In the genomic region with DNA sequence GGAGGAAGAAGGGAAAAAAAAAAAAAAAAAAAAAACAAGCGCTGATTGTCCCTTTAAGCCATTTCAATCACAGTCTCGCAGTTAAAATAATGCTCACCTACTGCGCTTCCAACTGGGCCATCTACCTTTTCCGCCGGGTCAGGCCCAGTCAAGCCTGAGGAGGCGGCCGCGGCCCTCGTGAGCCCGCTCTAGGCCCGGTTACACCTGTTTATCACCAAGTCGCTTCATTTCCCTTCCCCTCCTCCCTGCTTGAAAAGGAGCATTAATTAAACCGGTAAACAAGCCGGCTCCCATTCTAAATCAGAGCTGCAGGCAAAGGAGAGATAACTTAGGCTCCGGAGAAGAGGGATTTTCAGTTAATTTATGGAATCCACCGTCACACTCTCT, we compare ENCODE assay signal across 24 cellular contexts.
DNase-seq lines count a peak whose midpoint lies in the region; ATAC-seq and TF ChIP-seq lines count a peak whose summit lies in the region.
"Had no signal": no experiment of that assay in that cellular context is flagged by ENCODE, and none has a peak within 500 bp of the region (broad histone marks: within the 10 kb centered on the region; RNA-seq: fewer than 3 reads in every experiment).

No MANE protein-coding gene starts in this region.

- H4K91ac ChIP-seq in IMR-90 (ENCODE audit: insufficient read depth, low read depth, low read length), result no peak overlapping the region

- no peak overlapping the region for H3K14ac ChIP-seq in IMR-90 (replicated peaks; ENCODE audit: low read depth, low read length)

- no peak overlapping the region for H3K4ac ChIP-seq in IMR-90 (ENCODE audit: low read depth, low read length)

- no peak overlapping the region for H2BK5ac ChIP-seq in IMR-90 (ENCODE audit: low read depth, low read length, poor library complexity, severe bottlenecking)

- no peak overlapping the region for H3K23ac ChIP-seq in IMR-90 (ENCODE audit: low read depth, low read length)

- no peak overlapping the region for H2AK9ac ChIP-seq in IMR-90 (replicated peaks; ENCODE audit: low read depth, low read length, poor library complexity)

- no peak overlapping the region for H2BK120ac ChIP-seq in IMR-90 (ENCODE audit: low read depth, low read length)

- no peak overlapping the region for H3K4me2 ChIP-seq in IMR-90 (ENCODE audit: low read depth, low read length)

- 0% methylated on average over 2 of the region's 16 CpGs; no CpG with 5 or more reads in 1 of the 2 experiments for WGBS in IMR-90 (ENCODE audit: extremely low coverage in 2 of 2, insufficient read length in 1 of 2), 2 experiments
- WGBS in spleen, 5 donors, result 10 to 24% (median 15%) methylated on average over 16 of the region's 16 CpGs

- H2BK15ac ChIP-seq in IMR-90 (ENCODE audit: low read depth, low read length), result no peak overlapping the region

- no peaks in the 10 kb centered on the region for H4K20me1 ChIP-seq in IMR-90 (ENCODE audit: insufficient read depth, low read length)

- H3K4me1 ChIP-seq in IMR-90 (ENCODE audit: control insufficient read depth, insufficient read depth, low read length), result no peaks in the 10 kb centered on the region
- peaks cover 8 to 28% (median 22%) of the 10 kb centered on the region in 6 donors for H3K4me1 ChIP-seq in spleen
- peaks cover 17% of the 10 kb centered on the region for H3K4me1 ChIP-seq in lower lobe of right lung
- H3K4me1 ChIP-seq: BE2C had no signal

- no peaks in the 10 kb centered on the region for H3K36me3 Mint-ChIP-seq in activated CD4-positive, alpha-beta T cell treated with anti-CD3 and anti-CD28 coated beads for 36 hours (ENCODE audit: low read depth)

- intact Hi-C loops in IMR-90 (cut with micrococcal nuclease), result no loop called here
- intact Hi-C loops in spleen (cut with DNase I; ENCODE audit: low total_unique reads), result no loop called here
- intact Hi-C loops in activated CD4-positive, alpha-beta T cell treated with anti-CD3 and anti-CD28 coated beads for 36 hours (cut with DNase I, micrococcal nuclease), result loop anchor here (5.0 to 10.0 kb wide), 2 partner anchors 141 to 364 kb away; a partner anchor contains a TSS
- intact Hi-C loops in lower lobe of right lung (cut with DNase I), result no loop called here

- H3K9me3 Mint-ChIP-seq in activated CD4-positive, alpha-beta T cell treated with anti-CD3 and anti-CD28 coated beads for 36 hours (ENCODE audit: low read depth), result no peaks in the 10 kb centered on the region
- H3K9me3 Mint-ChIP-seq: activated CD8-positive, alpha-beta T cell treated with anti-CD3 and anti-CD28 coated beads for 36 hours; activated T-cell treated with anti-CD3 and anti-CD28 coated beads, Interleukin-2, amount 50 U/mL, for 4 hours had no signal

- POLR2A ChIA-PET in IMR-90 (lab: Charles Lee; ENCODE audit: unreplicated experiment), result no interaction called here
- POLR2A ChIA-PET in activated CD4-positive, alpha-beta T cell treated with anti-CD3 and anti-CD28 coated beads for 36 hours (lab: Charles Lee), result no interaction called here

- DNase-seq in NCI-H82 (lab: John Stamatoyannopoulos, UW) (peak; percentile 33), NCI-H82 treated with DMSO at 0.1 percent for 48 hours (lab: John Stamatoyannopoulos, UW; ENCODE audit: unreplicated experiment) (no peak), IMR-90 (no peak), spleen (no peak), lower lobe of right lung (no peak), NCI-H2029 (lab: John Stamatoyannopoulos, UW) (no peak)
- DNase-seq in activated CD4-positive, alpha-beta T cell treated with anti-CD3 and anti-CD28 coated beads for 36 hours, result no peak
- DNase-seq: 8988T; activated CD8-positive, alpha-beta T cell treated with anti-CD3 and anti-CD28 coated beads for 36 hours; activated T-cell treated with anti-CD3 and anti-CD28 coated beads, Interleukin-2, amount 50 U/mL, for 4 hours; BE2C; brain microvascular endothelial cell; Calu3; colonic mucosa; hippocampal formation; NCI-H1417 treated with DMSO at 0.1 percent for 48 hours; NCI-H2171; NCI-H526 treated with DMSO at 0.1 percent for 48 hours; occipital lobe; right lobe of liver; SIG-M5; stimulated activated naive CD4-positive, alpha-beta T cell treated with Interleukin-2 at 50 U/mL for 16 hours had no signal

- peak overlapping the region; percentile 24 for H2AFZ ChIP-seq in IMR-90 (replicated peaks; ENCODE audit: low read length, poor library complexity)

- no peak overlapping the region for H3K9ac ChIP-seq in IMR-90 (ENCODE audit: low read depth, low read length)

- no peak overlapping the region for H3K27ac ChIP-seq in IMR-90 (ENCODE audit: insufficient read depth, low read length)
- no peak overlapping the region for H3K27ac ChIP-seq in spleen
- H3K27ac ChIP-seq in lower lobe of right lung, result no peak overlapping the region
- H3K27ac ChIP-seq: brain microvascular endothelial cell, colonic mucosa, left lung, right lobe of liver had no signal

- H3K18ac ChIP-seq in IMR-90 (ENCODE audit: low read depth, low read length), result no peak overlapping the region

- no peak overlapping the region for H3K56ac ChIP-seq in IMR-90 (ENCODE audit: extremely low read depth, insufficient read depth, low read length)

- TF ChIP-seq RAD21 in IMR-90 (IDR thresholded peaks at IDR 0.05; ENCODE audit: low read length), result no peak

- H3K36me3 ChIP-seq in IMR-90 (ENCODE audit: control insufficient read depth, insufficient read depth, low read length) (no peaks in the 10 kb centered on the region), spleen (no peaks in the 10 kb centered on the region), lower lobe of right lung (no peaks in the 10 kb centered on the region)
- H3K36me3 ChIP-seq: BE2C, brain microvascular endothelial cell, colonic mucosa, left lung, right lobe of liver had no signal

- H3K4me1 Mint-ChIP-seq in activated CD4-positive, alpha-beta T cell treated with anti-CD3 and anti-CD28 coated beads for 36 hours, result peaks cover 14% of the 10 kb centered on the region

- no peak overlapping the region for H2BK20ac ChIP-seq in IMR-90 (ENCODE audit: low read depth, low read length)

- in situ Hi-C loops in IMR-90 (cut with MboI; ENCODE audit: low sequenced_read_pairs), result no loop called here

- H2AK5ac ChIP-seq in IMR-90 (ENCODE audit: low read depth, low read length), result no peak overlapping the region

- peaks cover 65% of the 10 kb centered on the region for H3K27me3 Mint-ChIP-seq in activated CD4-positive, alpha-beta T cell treated with anti-CD3 and anti-CD28 coated beads for 36 hours

- H3K27ac Mint-ChIP-seq in activated CD4-positive, alpha-beta T cell treated with anti-CD3 and anti-CD28 coated beads for 36 hours, result no peak overlapping the region
- H3K27ac Mint-ChIP-seq: activated CD8-positive, alpha-beta T cell treated with anti-CD3 and anti-CD28 coated beads for 36 hours had no signal

- no TSS peak for BruUV-seq in IMR-90 (replicated peaks; lab: Mats Ljungman, UMichigan)

- H3K4me3 ChIP-seq in IMR-90 (ENCODE audit: insufficient read depth, low read depth, low read length) (no peak overlapping the region), iPS-18c (ENCODE audit: insufficient read depth, low read depth, low read length) (peak overlapping the region; percentile 42; the same call in 1 of the 2 replicates), spleen (peak overlapping the region in 6 of 8 donors; percentile 1 to 55 (median 18)), lower lobe of right lung (no peak overlapping the region)
- H3K4me3 ChIP-seq: colonic mucosa, left lung, right lobe of liver had no signal

- 0 out of 2 replicates have a peak, but pooled peaks cover 1% of the 10 kb centered on the region for H3K9me3 ChIP-seq in IMR-90 (ENCODE audit: control insufficient read depth, insufficient read depth, low read length)
- no peaks in the 10 kb centered on the region for H3K9me3 ChIP-seq in iPS-18c (ENCODE audit: control insufficient read depth, insufficient read depth, low read length)
- H3K9me3 ChIP-seq in spleen, result no peaks in the 10 kb centered on the region
- H3K9me3 ChIP-seq in lower lobe of right lung, result no peaks in the 10 kb centered on the region
- H3K9me3 ChIP-seq: BE2C, colonic mucosa, left lung, right lobe of liver had no signal

- ATAC-seq in IMR-90 (ENCODE audit: low read depth) (no peak), lower lobe of right lung (no peak)
- no peak for ATAC-seq in activated CD4-positive, alpha-beta T cell treated with anti-CD3 and anti-CD28 coated beads for 36 hours
- ATAC-seq: activated CD8-positive, alpha-beta T cell treated with anti-CD3 and anti-CD28 coated beads for 36 hours; left lung; right lobe of liver had no signal

- TF ChIP-seq POLR2A in IMR-90 (IDR thresholded peaks at IDR 0.05; ENCODE audit: low read depth, low read length), result no peak
- TF ChIP-seq POLR2A in spleen (IDR thresholded peaks at IDR 0.05), result no peak

- dilution Hi-C loops in IMR-90 (cut with HindIII; ENCODE audit: low sequenced_read_pairs, unreplicated experiment), result no loop called here

- H4K5ac ChIP-seq in IMR-90 (ENCODE audit: low read depth, low read length), result no peak overlapping the region

- no peaks in the 10 kb centered on the region for H3K9me1 ChIP-seq in IMR-90 (ENCODE audit: insufficient read depth, low read length)

- H3K27me3 ChIP-seq in IMR-90 (ENCODE audit: control insufficient read depth, insufficient read depth, low read length) (peaks cover 64% of the 10 kb centered on the region), spleen (replicated peaks in 1 of 7) (peaks cover 17 to 97% (median 88%) of the 10 kb centered on the region in 7 donors), lower lobe of right lung (ENCODE audit: low read depth) (peaks cover 94% of the 10 kb centered on the region)
- H3K27me3 ChIP-seq: BE2C had no signal

- no peak overlapping the region for H4K8ac ChIP-seq in IMR-90 (ENCODE audit: low read depth in 2 of 2, low read length in 2 of 2)

- CTCF ChIA-PET in IMR-90 (lab: Yijun Ruan, JAX), result no interaction called here
- CTCF ChIA-PET in activated CD4-positive, alpha-beta T cell treated with anti-CD3 and anti-CD28 coated beads for 36 hours (lab: Charles Lee), result interaction anchor here (0.6 to 1.1 kb wide), 2 partner anchors 116 to 390 kb away, joined by 3 read pairs; no protein-coding TSS in a partner anchor

- TF ChIP-seq CTCF in IMR-90 (conservative IDR thresholded peaks at IDR 0.05; ENCODE audit: low read depth, low read length), result no peak
- no peak for TF ChIP-seq CTCF in spleen (IDR thresholded peaks at IDR 0.05 in 8 of 11, conservative IDR thresholded peaks at IDR 0.05 in 3 of 11)
- TF ChIP-seq CTCF in lower lobe of right lung (IDR thresholded peaks at IDR 0.05), result no peak

- H3K4me3 Mint-ChIP-seq in activated CD4-positive, alpha-beta T cell treated with anti-CD3 and anti-CD28 coated beads for 36 hours, result no peak overlapping the region

- no peaks in the 10 kb centered on the region for H3K79me1 ChIP-seq in IMR-90 (ENCODE audit: low read depth in 1 of 2, low read length in 2 of 2)

TF ChIP-seq in IMR-90, 13 proteins besides CTCF, POLR2A, EP300 and RAD21 (continues in another document):
- no peak for TF ChIP-seq MAZ (IDR thresholded peaks at IDR 0.05; ENCODE audit: borderline replicate concordance, low read depth, low read length)
- TF ChIP-seq FOS (IDR thresholded peaks at IDR 0.05; ENCODE audit: low read depth, low read length), result no peak
- no peak for TF ChIP-seq MXI1 (IDR thresholded peaks at IDR 0.05; ENCODE audit: borderline replicate concordance, low read depth, low read length)

Comparison
In these comparisons a context has a peak if more than half of its experiments do, and no peak if none do; other contexts are left out.
1. H3K4me3 ChIP-seq: peak in iPS-18c (single experiment) and spleen (6 of 8); none in IMR-90 (single experiment) and lower lobe of right lung (single experiment).
2. intact Hi-C loops: an anchor here in activated CD4-positive, alpha-beta T cell treated with anti-CD3 and anti-CD28 coated beads for 36 hours (5.0 to 10.0 kb wide); none called in IMR-90, spleen and lower lobe of right lung.